8 cellular contexts compared by ENCODE assay signal in the genomic region with DNA sequence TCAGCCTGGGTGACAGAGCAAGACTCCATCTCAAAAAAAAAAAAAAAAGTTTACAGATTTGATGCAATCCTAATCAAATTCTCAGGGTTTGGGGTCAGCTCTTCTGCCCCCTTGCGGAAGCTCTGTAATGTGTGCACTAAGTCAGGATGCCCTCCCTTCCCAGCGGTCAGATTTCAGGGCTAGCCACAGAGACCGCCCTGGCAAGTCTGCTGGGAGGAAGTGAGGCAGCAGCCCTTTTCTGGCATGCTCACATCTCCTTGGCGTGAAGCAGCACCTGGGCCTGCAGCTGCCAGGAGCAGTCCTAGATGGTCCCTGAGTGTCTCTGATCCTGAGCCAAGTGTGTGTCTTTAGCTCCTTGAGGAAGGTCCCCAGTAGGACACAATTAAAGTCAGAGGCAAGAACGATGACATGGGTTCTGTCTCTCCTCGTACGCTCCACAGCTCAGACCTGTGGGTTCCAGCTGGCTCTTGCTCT. TPM values are rescaled to one million over a fixed set of nuclear protein-coding genes. Genes with fewer than 3 reads are reported as not detected.
DNase-seq lines count a peak whose midpoint lies in the region; ATAC-seq and TF ChIP-seq lines count a peak whose summit lies in the region.

No MANE protein-coding gene starts in this region.

- DNase-seq in Caki2 (ENCODE audit: low read depth) (peak; percentile 86), NCI-H1694 (lab: John Stamatoyannopoulos, UW) (peak; percentile 44), WERI-Rb-1 (peak; percentile 63), T47D (ENCODE audit: low read depth in 1 of 2, low spot score in 1 of 2) (peak; percentile 47 to 78), iris pigment epithelial cell (ENCODE audit: low read depth) (peak; percentile 86)
- DNase-seq in stimulated activated CD4-positive, alpha-beta T cell treated with anti-CD3 and anti-CD28 coated beads, Interleukin-1b, Interleukin-23, amount 100 ng/mL, for 24 hours (ENCODE audit: low read depth in 4 of 4, low spot score in 1 of 4): peak; percentile 40 to 59 (median 45)

- no peak overlapping the region for H3K27ac ChIP-seq in WERI-Rb-1

- in situ Hi-C loops in Caki2 (cut with HindIII; ENCODE audit: low pct_unique_long_range_greater_than_20kb, low sequenced_read_pairs): no loop called here
- in situ Hi-C loops in T47D (cut with HindIII; ENCODE audit: low pct_unique_long_range_greater_than_20kb, low sequenced_read_pairs): no loop called here

- no peaks in the 10 kb centered on the region for H3K36me3 ChIP-seq in WERI-Rb-1

- ATAC-seq in GM21619 (IDR thresholded peaks at IDR 0.05; ENCODE audit: unreplicated experiment) (peak; percentile 65), GM19395 (IDR thresholded peaks at IDR 0.05; ENCODE audit: unreplicated experiment) (no peak)

- peak; percentile 49 for TF ChIP-seq CTCF in WERI-Rb-1 (IDR thresholded peaks at IDR 0.05; ENCODE audit: low read depth, low read length)

- no peak overlapping the region for H3K4me3 ChIP-seq in WERI-Rb-1 (ENCODE audit: low read depth, low read length)

- H3K27me3 ChIP-seq in WERI-Rb-1 (ENCODE audit: insufficient read depth, low read depth, severe bottlenecking): no peaks in the 10 kb centered on the region

- no peaks in the 10 kb centered on the region for H3K9me3 ChIP-seq in WERI-Rb-1 (ENCODE audit: severe bottlenecking)

RNA-seq across cellular contexts. Expression of a gene that starts 10.9 kb away (rescaled TPM):
- 3.5 and 6.5 TPM in 2 replicates for total RNA-seq in Caki2 (2014; rRNA removed; shearing (Covaris generic); ENCODE audit: low replicate concordance)

RNA-seq across cellular contexts. Expression of a gene that starts 17.7 kb away (rescaled TPM):
- total RNA-seq in Caki2 (2014; rRNA removed; shearing (Covaris generic); ENCODE audit: low replicate concordance): 5.7 and 6.1 TPM in 2 replicates

RNA-seq across cellular contexts. Expression of a gene that starts 21.1 kb away (rescaled TPM):
- 19.1 and 20.1 TPM in 2 replicates for total RNA-seq in Caki2 (2014; rRNA removed; shearing (Covaris generic); ENCODE audit: low replicate concordance)

RNA-seq across cellular contexts. Expression of a gene that starts 37.5 kb away (rescaled TPM):
- total RNA-seq in Caki2 (2014; rRNA removed; shearing (Covaris generic); ENCODE audit: low replicate concordance): 1.7 and 3.5 TPM in 2 replicates

RNA-seq across cellular contexts. Expression of a gene that starts 45.8 kb away (rescaled TPM):
- total RNA-seq in Caki2 (2014; rRNA removed; shearing (Covaris generic); ENCODE audit: low replicate concordance): not detected in 2 replicates
